17 cellular contexts compared by ENCODE assay signal in the genomic region with DNA sequence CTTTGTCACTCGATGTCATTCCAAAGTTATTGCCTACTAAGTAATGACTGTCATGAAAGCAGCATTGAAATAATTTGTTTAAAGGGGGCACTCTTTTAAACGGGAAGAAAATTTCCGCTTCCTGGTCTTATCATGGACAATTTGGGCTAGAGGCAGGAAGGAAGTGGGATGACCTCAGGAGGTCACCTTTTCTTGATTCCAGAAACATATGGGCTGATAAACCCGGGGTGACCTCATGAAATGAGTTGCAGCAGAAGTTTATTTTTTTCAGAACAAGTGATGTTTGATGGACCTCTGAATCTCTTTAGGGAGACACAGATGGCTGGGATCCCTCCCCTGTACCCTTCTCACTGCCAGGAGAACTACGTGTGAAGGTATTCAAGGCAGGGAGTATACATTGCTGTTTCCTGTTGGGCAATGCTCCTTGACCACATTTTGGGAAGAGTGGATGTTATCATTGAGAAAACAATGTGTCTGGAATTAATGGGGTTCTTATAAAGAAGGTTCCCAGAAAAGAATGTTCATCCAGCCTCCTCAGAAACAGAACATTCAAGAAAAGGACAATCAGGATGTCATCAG. TPM values are rescaled to one million over a fixed set of nuclear protein-coding genes. Genes with fewer than 3 reads are reported as not detected.
"Had no signal": no experiment of that assay in that cellular context is flagged by ENCODE, and none has a peak within 500 bp of the region (broad histone marks: within the 10 kb centered on the region; RNA-seq: fewer than 3 reads in every experiment).

No MANE protein-coding gene starts in this region.

- H3K9me3 ChIP-seq: body of pancreas, gastroesophageal sphincter, pancreas, thyroid gland had no signal

- H3K27me3 ChIP-seq: body of pancreas, gastroesophageal sphincter, pancreas, thyroid gland had no signal

- H3K36me3 ChIP-seq: pancreas had no signal

- ATAC-seq: activated CD4-positive, CD25-positive, alpha-beta regulatory T cell treated with anti-CD3 and anti-CD28 coated beads, Interleukin-2, amount 50 U/mL, for 24 hours; body of pancreas; gastroesophageal sphincter; left lobe of liver; pancreas; stimulated activated effector memory CD8-positive, alpha-beta T cell treated with anti-CD3 and anti-CD28 coated beads, Interleukin-12 subunit alpha, Interleukin-12 subunit beta, amount 100 ng/mL, for 72 hours; T-cell had no signal

- H3K4me3 ChIP-seq: body of pancreas, coronary artery, gastroesophageal sphincter, pancreas, thyroid gland had no signal

- H3K27ac ChIP-seq: body of pancreas, coronary artery, pancreas, thyroid gland had no signal

- DNase-seq: activated CD4-positive, alpha-beta T cell treated with anti-CD3 and anti-CD28 coated beads, Interleukin-2, amount 50 U/mL, for 1 hour; activated CD8-positive, alpha-beta memory T cell treated with anti-CD3 and anti-CD28 coated beads for 24 hours; activated gamma-delta T cell treated with Interleukin-2 at 50 U/mL for 16 hours; activated naive CD8-positive, alpha-beta T cell treated with anti-CD3 and anti-CD28 coated beads for 36 hours; amygdala; body of pancreas; central memory CD4-positive, alpha-beta T cell; effector CD8-positive, alpha-beta T cell; pancreas; T-cell; T-helper 9 cell; thyroid gland had no signal

RNA-seq across cellular contexts. Expression of a gene that starts 11.3 kb away (rescaled TPM):
- total RNA-seq: activated naive CD8-positive, alpha-beta T cell treated with anti-CD3 and anti-CD28 coated beads for 36 hours had no signal
